In the genomic region with DNA sequence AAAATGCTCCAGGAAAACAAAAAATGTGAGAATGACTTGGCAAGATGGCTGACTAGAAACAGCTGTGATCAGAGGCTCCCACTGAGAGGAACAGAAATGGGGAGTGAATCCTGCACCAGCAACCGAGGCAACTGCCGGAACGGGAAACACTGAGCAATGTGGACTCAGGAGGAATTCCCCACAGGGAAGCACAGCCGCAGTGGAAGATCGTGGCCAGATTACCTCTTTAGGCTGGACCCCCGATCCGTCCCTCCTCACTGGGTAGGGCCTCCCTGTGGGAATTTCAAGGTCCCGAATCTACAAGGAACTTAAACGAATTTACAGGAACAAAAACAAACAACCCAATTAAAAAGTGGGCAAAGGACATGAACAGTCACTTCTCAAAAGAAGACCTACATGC, we compare ENCODE assay signal across 9 cellular contexts.
"Had no signal": no experiment of that assay in that cellular context is flagged by ENCODE, and none has a peak within 500 bp of the region (broad histone marks: within the 10 kb centered on the region; RNA-seq: fewer than 3 reads in every experiment).

No MANE protein-coding gene starts in this region.

- ATAC-seq: HCT116, K562 had no signal

- H3K36me3 ChIP-seq: HAP-1 had no signal

- H3K9me3 ChIP-seq: HAP-1 had no signal

- H2AFZ ChIP-seq: GM23248 had no signal

- H3K4me3 ChIP-seq: GM23248, HAP-1, K562 had no signal

- DNase-seq: GM23248, GOT3, H7, HFFc6, IMR-90, KG1 had no signal

- H3K9ac ChIP-seq: GM23248 had no signal

- H3K27ac ChIP-seq: GM23248 had no signal

- H3K4me1 ChIP-seq: HAP-1 had no signal
